In the genomic region with DNA sequence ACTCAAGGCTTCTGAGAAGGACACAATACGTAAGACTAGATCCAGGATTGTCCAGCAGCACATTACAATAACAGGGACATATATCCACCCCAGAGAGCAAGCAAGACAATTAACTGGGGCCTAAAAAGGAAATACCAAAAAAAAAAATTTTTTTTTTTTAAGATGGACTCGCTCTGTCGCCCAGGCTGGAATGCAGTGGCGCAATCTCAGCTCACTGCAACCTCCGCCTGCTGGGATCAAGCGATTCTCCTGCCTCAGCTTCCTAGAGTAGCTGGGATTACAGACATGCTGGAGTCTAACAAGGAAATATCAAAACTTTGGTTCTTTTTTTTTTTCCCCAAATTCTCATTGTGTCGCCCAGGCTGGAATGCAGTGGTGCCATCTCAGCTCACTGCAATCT, we compare ENCODE assay signal across 31 cellular contexts.
"Had no signal": no experiment of that assay in that cellular context is flagged by ENCODE, and none has a peak within 500 bp of the region (broad histone marks: within the 10 kb centered on the region; RNA-seq: fewer than 3 reads in every experiment).

No MANE protein-coding gene starts in this region.

- H3K9me3 ChIP-seq: body of pancreas, MG63 had no signal

- H3K4me3 ChIP-seq: body of pancreas, MG63, SK-N-MC had no signal

- H3K27ac Mint-ChIP-seq: activated CD4-positive, alpha-beta memory T cell treated with anti-CD3 and anti-CD28 coated beads, Interleukin-2, amount 10 ng/mL, durations not matched to agents 7 days and 5 days; activated CD4-positive, alpha-beta T cell treated with anti-CD3 and anti-CD28 coated beads for 36 hours; activated naive CD4-positive, alpha-beta T cell treated with anti-CD3 and anti-CD28 coated beads, Interleukin-2, amount 10 ng/mL, durations not matched to agents 7 days and 5 days; activated naive CD8-positive, alpha-beta T cell treated with anti-CD3 and anti-CD28 coated beads for 36 hours; activated T-helper 2 cell treated with anti-CD3 and anti-CD28 coated beads, Interferon-gamma antibody, Interleukin-2, Interleukin-4, amounts not matched to agents 10 μg/mL and 5 μg/mL and 100 μg/mL, durations not matched to agents 14 hours and 24 hours and 36 hours had no signal

- H3K4me1 ChIP-seq: body of pancreas had no signal

- H3K9me3 Mint-ChIP-seq: activated CD4-positive, alpha-beta memory T cell treated with anti-CD3 and anti-CD28 coated beads, Interleukin-2, amount 10 ng/mL, durations not matched to agents 7 days and 5 days; activated naive CD4-positive, alpha-beta T cell treated with anti-CD3 and anti-CD28 coated beads, Interleukin-2, amount 10 ng/mL, durations not matched to agents 7 days and 5 days; activated naive CD8-positive, alpha-beta T cell treated with anti-CD3 and anti-CD28 coated beads for 36 hours; activated T-helper 2 cell treated with anti-CD3 and anti-CD28 coated beads, Interferon-gamma antibody, Interleukin-2, Interleukin-4, amounts not matched to agents 10 μg/mL and 5 μg/mL and 100 μg/mL, durations not matched to agents 14 hours and 24 hours and 36 hours; T-cell had no signal

- H3K27me3 ChIP-seq: body of pancreas, MG63 had no signal

- H3K27ac ChIP-seq: body of pancreas, SK-N-MC, WERI-Rb-1 had no signal

- H3K4me1 Mint-ChIP-seq: activated CD4-positive, alpha-beta memory T cell treated with anti-CD3 and anti-CD28 coated beads, Interleukin-2, amount 10 ng/mL, durations not matched to agents 7 days and 5 days; activated CD4-positive, alpha-beta T cell treated with anti-CD3 and anti-CD28 coated beads for 36 hours; activated naive CD4-positive, alpha-beta T cell treated with anti-CD3 and anti-CD28 coated beads, Interleukin-2, amount 10 ng/mL, durations not matched to agents 7 days and 5 days had no signal

- H3K4me3 Mint-ChIP-seq: activated CD4-positive, alpha-beta memory T cell treated with anti-CD3 and anti-CD28 coated beads, Interleukin-2, amount 10 ng/mL, durations not matched to agents 7 days and 5 days; activated CD4-positive, alpha-beta T cell treated with anti-CD3 and anti-CD28 coated beads for 36 hours; activated naive CD4-positive, alpha-beta T cell treated with anti-CD3 and anti-CD28 coated beads, Interleukin-2, amount 10 ng/mL, durations not matched to agents 7 days and 5 days; activated naive CD8-positive, alpha-beta T cell treated with anti-CD3 and anti-CD28 coated beads for 36 hours; T-cell had no signal

- DNase-seq: activated CD4-positive, alpha-beta memory T cell treated with anti-CD3 and anti-CD28 coated beads, Interleukin-2, amount 10 ng/mL, durations not matched to agents 7 days and 5 days; activated CD4-positive, alpha-beta T cell treated with anti-CD3 and anti-CD28 coated beads for 36 hours; activated CD4-positive, alpha-beta T cell treated with anti-CD3 and anti-CD28 coated beads, Interleukin-2, amount 50 U/mL, for 1 hour; activated gamma-delta T cell treated with Interleukin-2 at 50 U/mL for 16 hours; activated naive CD4-positive, alpha-beta T cell treated with anti-CD3 and anti-CD28 coated beads, Interleukin-2, amount 10 ng/mL, durations not matched to agents 7 days and 5 days; activated naive CD8-positive, alpha-beta T cell treated with anti-CD3 and anti-CD28 coated beads for 36 hours; activated T-cell treated with anti-CD3 and anti-CD28 coated beads for 4 hours; activated T-cell treated with anti-CD3 and anti-CD28 coated beads, Interleukin-2, amount 50 U/mL, for 48 hours; aorta; body of pancreas; MG63; MV-4-11; NCI-H1092 treated with DMSO at 0.1 percent for 48 hours; NCI-H1417 treated with DMSO at 0.1 percent for 48 hours; NCI-H1694; NCI-H2029; NCI-H2107; NCI-H2171 treated with DMSO at 0.1 percent for 48 hours; NCI-H226; NCI-H510A; NCI-H526 treated with DMSO at 0.1 percent for 48 hours; NCI-H82; OCI-M1; RPMI8226; T-cell; T-helper 2 cell; WERI-Rb-1 had no signal

- H3K27me3 Mint-ChIP-seq: activated CD4-positive, alpha-beta memory T cell treated with anti-CD3 and anti-CD28 coated beads, Interleukin-2, amount 10 ng/mL, durations not matched to agents 7 days and 5 days; activated CD4-positive, alpha-beta T cell treated with anti-CD3 and anti-CD28 coated beads for 36 hours; activated naive CD4-positive, alpha-beta T cell treated with anti-CD3 and anti-CD28 coated beads, Interleukin-2, amount 10 ng/mL, durations not matched to agents 7 days and 5 days; activated naive CD8-positive, alpha-beta T cell treated with anti-CD3 and anti-CD28 coated beads for 36 hours; T-cell had no signal

- ATAC-seq: activated CD4-positive, alpha-beta T cell treated with anti-CD3 and anti-CD28 coated beads for 36 hours; body of pancreas; Panc1; Right ventricle myocardium inferior; T-cell had no signal
